ENCODE assay signal across 9 cellular contexts in genomic region chr5:137622850-137623249, GRCh38.
DNase-seq lines count a peak whose midpoint lies in the region; ATAC-seq and TF ChIP-seq lines count a peak whose summit lies in the region.
"Had no signal": no experiment of that assay in that cellular context is flagged by ENCODE, and none has a peak within 500 bp of the region (broad histone marks: within the 10 kb centered on the region; RNA-seq: fewer than 3 reads in every experiment).

No MANE protein-coding gene starts in this region.

- peaks cover 0 to 5% (median 3%) of the 10 kb centered on the region in 3 donors for H3K27me3 Mint-ChIP-seq in CD14-positive monocyte (ENCODE audit: low read depth in 3 of 3)

- ATAC-seq in GM21786 (IDR thresholded peaks at IDR 0.05; ENCODE audit: unreplicated experiment) (no peak), GM18858 (IDR thresholded peaks at IDR 0.05; ENCODE audit: unreplicated experiment) (no peak), HG02852 (IDR thresholded peaks at IDR 0.05; ENCODE audit: unreplicated experiment) (no peak)
- no peak for ATAC-seq in stimulated activated effector memory CD8-positive, alpha-beta T cell treated with anti-CD3 and anti-CD28 coated beads, Interleukin-12 subunit alpha, Interleukin-12 subunit beta, amount 100 ng/mL, for 72 hours

- peaks cover 25% of the 10 kb centered on the region for H3K4me1 Mint-ChIP-seq in CD14-positive monocyte
- H3K4me1 Mint-ChIP-seq in stimulated activated effector memory CD8-positive, alpha-beta T cell treated with anti-CD3 and anti-CD28 coated beads, Interleukin-12 subunit alpha, Interleukin-12 subunit beta, amount 100 ng/mL, for 72 hours: no peaks in the 10 kb centered on the region

- peak; percentile 82 for DNase-seq in CD14-positive monocyte (ENCODE audit: low spot score)
- DNase-seq in MV-4-11 (lab: John Stamatoyannopoulos, UW): peak; percentile 99
- DNase-seq in cerebellum (ENCODE audit: low spot score): peak; percentile 82
- peak; percentile 61 for DNase-seq in middle frontal gyrus (ENCODE audit: extremely low spot score, low spot score)
- DNase-seq in stimulated activated effector memory CD8-positive, alpha-beta T cell treated with anti-CD3 and anti-CD28 coated beads, Interleukin-12 subunit alpha, Interleukin-12 subunit beta, amount 100 ng/mL, for 72 hours (ENCODE audit: low spot score in 2 of 2): no peak
- DNase-seq: NCI-H1417 treated with DMSO at 0.1 percent for 48 hours had no signal

- H3K27ac Mint-ChIP-seq in CD14-positive monocyte: peak overlapping the region; percentile 52 to 91 (median 81)
- no peak overlapping the region for H3K27ac Mint-ChIP-seq in stimulated activated effector memory CD8-positive, alpha-beta T cell treated with anti-CD3 and anti-CD28 coated beads, Interleukin-12 subunit alpha, Interleukin-12 subunit beta, amount 100 ng/mL, for 72 hours

- no peaks in the 10 kb centered on the region for H3K36me3 Mint-ChIP-seq in CD14-positive monocyte
- H3K36me3 Mint-ChIP-seq in stimulated activated effector memory CD8-positive, alpha-beta T cell treated with anti-CD3 and anti-CD28 coated beads, Interleukin-12 subunit alpha, Interleukin-12 subunit beta, amount 100 ng/mL, for 72 hours: no peaks in the 10 kb centered on the region

- TF ChIP-seq CTCF in CD14-positive monocyte (IDR thresholded peaks at IDR 0.05): no peak

- H3K4me3 Mint-ChIP-seq in CD14-positive monocyte: peak overlapping the region in 1 of 2 donors; percentile 21
- no peak overlapping the region for H3K4me3 Mint-ChIP-seq in stimulated activated effector memory CD8-positive, alpha-beta T cell treated with anti-CD3 and anti-CD28 coated beads, Interleukin-12 subunit alpha, Interleukin-12 subunit beta, amount 100 ng/mL, for 72 hours

- H3K9me3 Mint-ChIP-seq in CD14-positive monocyte: peaks cover 0 to 3% (median 0%) of the 10 kb centered on the region in 7 donors
- no peaks in the 10 kb centered on the region for H3K9me3 Mint-ChIP-seq in stimulated activated effector memory CD8-positive, alpha-beta T cell treated with anti-CD3 and anti-CD28 coated beads, Interleukin-12 subunit alpha, Interleukin-12 subunit beta, amount 100 ng/mL, for 72 hours

- intact Hi-C loops in CD14-positive monocyte (cut with micrococcal nuclease): loop anchor here in 1 of 2 donors (10.0 kb wide), 1 partner anchor 512 kb away; the partner anchor contains the start of gene NME5

Comparison
In these comparisons a context has a peak if more than half of its experiments do, and no peak if none do; other contexts are left out.
1. DNase-seq: peak in CD14-positive monocyte (single experiment), MV-4-11 (single experiment), cerebellum (single experiment) and middle frontal gyrus (single experiment); none in stimulated activated effector memory CD8-positive, alpha-beta T cell treated with anti-CD3 and anti-CD28 coated beads, Interleukin-12 subunit alpha, Interleukin-12 subunit beta, amount 100 ng/mL, for 72 hours (0 of 2).